10 cellular contexts compared by ENCODE assay signal in the genomic region with DNA sequence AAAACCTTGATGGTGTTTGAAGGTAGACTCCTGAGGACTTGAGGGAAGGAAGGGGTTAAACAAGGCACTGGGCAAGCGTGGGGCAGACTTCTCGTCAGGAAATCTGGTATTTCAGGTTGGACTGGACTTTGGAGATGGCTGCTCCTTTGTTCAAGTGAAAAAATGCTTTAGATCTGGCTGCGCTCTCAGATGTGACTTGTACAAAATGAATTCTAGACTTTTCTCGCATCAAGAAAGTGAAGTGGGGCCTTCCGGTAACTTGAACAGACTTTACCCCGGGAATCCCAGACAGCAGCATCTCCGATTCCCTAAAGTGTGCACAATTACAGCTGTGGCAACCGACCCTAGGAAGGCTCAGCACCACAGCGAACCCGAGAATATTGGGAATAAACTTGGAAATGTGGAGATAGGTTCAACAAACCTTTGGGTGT. TPM values are rescaled to one million over a fixed set of nuclear protein-coding genes. Genes with fewer than 3 reads are reported as not detected.
DNase-seq lines count a peak whose midpoint lies in the region; ATAC-seq and TF ChIP-seq lines count a peak whose summit lies in the region.
"Had no signal": no experiment of that assay in that cellular context is flagged by ENCODE, and none has a peak within 500 bp of the region (broad histone marks: within the 10 kb centered on the region; RNA-seq: fewer than 3 reads in every experiment).

No MANE protein-coding gene starts in this region.

- H2BK15ac ChIP-seq in mesenchymal stem cell (ENCODE audit: low read depth, poor library complexity, severe bottlenecking): no peak overlapping the region

- H3K9me3 ChIP-seq in mesenchymal stem cell (ENCODE audit: control insufficient read depth, low read length): no peaks in the 10 kb centered on the region
- no peaks in the 10 kb centered on the region for H3K9me3 ChIP-seq in upper lobe of left lung
- H3K9me3 ChIP-seq in CD8-positive, alpha-beta memory T cell (ENCODE audit: low read length): no peaks in the 10 kb centered on the region
- H3K9me3 ChIP-seq: right lobe of liver had no signal

- no peak overlapping the region for H2BK5ac ChIP-seq in mesenchymal stem cell (ENCODE audit: low read depth, low read length, poor library complexity, severe bottlenecking)

- no peak overlapping the region for H2BK120ac ChIP-seq in mesenchymal stem cell (ENCODE audit: low read depth, low read length)

- H3K27ac Mint-ChIP-seq in activated naive CD4-positive, alpha-beta T cell treated with anti-CD3 and anti-CD28 coated beads, Interleukin-2, amount 10 ng/mL, durations not matched to agents 7 days and 5 days: no peak overlapping the region
- no peak overlapping the region for H3K27ac Mint-ChIP-seq in CD8-positive, alpha-beta memory T cell

- H3K27me3 ChIP-seq in mesenchymal stem cell (ENCODE audit: control insufficient read depth in 1 of 2, insufficient read depth in 1 of 2, low read length in 2 of 2) (no peaks in the 10 kb centered on the region), upper lobe of left lung (no peaks in the 10 kb centered on the region)
- H3K27me3 ChIP-seq in CD8-positive, alpha-beta memory T cell (ENCODE audit: insufficient read depth, low read length, poor library complexity, severe bottlenecking): no peaks in the 10 kb centered on the region
- H3K27me3 ChIP-seq: right lobe of liver had no signal

- no peak overlapping the region for H4K91ac ChIP-seq in mesenchymal stem cell (ENCODE audit: low read length)

- H3K9me3 Mint-ChIP-seq in activated naive CD4-positive, alpha-beta T cell treated with anti-CD3 and anti-CD28 coated beads, Interleukin-2, amount 10 ng/mL, durations not matched to agents 7 days and 5 days: peaks cover 2% of the 10 kb centered on the region
- peaks cover 0 to 1% (median 0%) of the 10 kb centered on the region in 5 donors for H3K9me3 Mint-ChIP-seq in CD8-positive, alpha-beta memory T cell

- H3K27me3 Mint-ChIP-seq in activated naive CD4-positive, alpha-beta T cell treated with anti-CD3 and anti-CD28 coated beads, Interleukin-2, amount 10 ng/mL, durations not matched to agents 7 days and 5 days: peaks cover 15% of the 10 kb centered on the region
- peaks cover 3 to 31% of the 10 kb centered on the region in 2 donors for H3K27me3 Mint-ChIP-seq in CD8-positive, alpha-beta memory T cell

- H3K79me1 ChIP-seq in mesenchymal stem cell (replicated peaks; ENCODE audit: low read length, poor library complexity, severe bottlenecking): no peaks in the 10 kb centered on the region

- no peak overlapping the region for H2AFZ ChIP-seq in mesenchymal stem cell (ENCODE audit: low read depth, low read length)

- H3K4me3 ChIP-seq in choroid plexus epithelial cell (ENCODE audit: low read depth, low read length) (no peak overlapping the region), mesenchymal stem cell (ENCODE audit: insufficient read depth in 1 of 2, low read depth in 1 of 2, low read length in 2 of 2) (no peak overlapping the region), upper lobe of left lung (peak overlapping the region in 1 of 4 donors; percentile 5)
- H3K4me3 ChIP-seq in CD8-positive, alpha-beta memory T cell (ENCODE audit: low read length): no peak overlapping the region
- H3K4me3 ChIP-seq: right lobe of liver had no signal

- H2BK12ac ChIP-seq in mesenchymal stem cell (ENCODE audit: low read length in 2 of 2): peak overlapping the region in 1 of 2 experiments; percentile 42

- peak in 2 of 4 donors; percentile 53 to 85 for TF ChIP-seq EP300 in upper lobe of left lung (IDR thresholded peaks at IDR 0.05)

- TF ChIP-seq CTCF in choroid plexus epithelial cell (conservative IDR thresholded peaks at IDR 0.05; ENCODE audit: low read depth, low read length): no peak
- no peak for TF ChIP-seq CTCF in upper lobe of left lung (IDR thresholded peaks at IDR 0.05)

- POLR2A ChIA-PET in CD8-positive, alpha-beta memory T cell (lab: Charles Lee): no interaction called here

- peak overlapping the region in 1 of 2 experiments; percentile 68 for H3K4ac ChIP-seq in mesenchymal stem cell (ENCODE audit: low read depth in 1 of 2, low read length in 2 of 2)

- ATAC-seq in upper lobe of left lung (ENCODE audit: low FRiP score in 2 of 2): peak; percentile 29 to 77

- H3K4me3 Mint-ChIP-seq in activated naive CD4-positive, alpha-beta T cell treated with anti-CD3 and anti-CD28 coated beads, Interleukin-2, amount 10 ng/mL, durations not matched to agents 7 days and 5 days: no peak overlapping the region
- H3K4me3 Mint-ChIP-seq in CD8-positive, alpha-beta memory T cell: no peak overlapping the region

- H3K36me3 ChIP-seq in mesenchymal stem cell (ENCODE audit: control insufficient read depth in 1 of 2, insufficient read depth in 2 of 2, low read depth in 1 of 2, low read length in 2 of 2): no peaks in the 10 kb centered on the region
- no peaks in the 10 kb centered on the region for H3K36me3 ChIP-seq in upper lobe of left lung
- no peaks in the 10 kb centered on the region for H3K36me3 ChIP-seq in CD8-positive, alpha-beta memory T cell (ENCODE audit: insufficient read depth, low read length)
- H3K36me3 ChIP-seq: right lobe of liver had no signal

- no peak overlapping the region for H4K8ac ChIP-seq in mesenchymal stem cell (ENCODE audit: low read length)

- H3K4me1 ChIP-seq in mesenchymal stem cell (ENCODE audit: control insufficient read depth, insufficient read depth, low read depth, low read length) (peaks cover 4% of the 10 kb centered on the region), upper lobe of left lung (peaks cover 0 to 6% (median 0%) of the 10 kb centered on the region in 4 donors)
- H3K4me1 ChIP-seq in CD8-positive, alpha-beta memory T cell (ENCODE audit: insufficient read depth, low read length): no peaks in the 10 kb centered on the region

- H2AK5ac ChIP-seq in mesenchymal stem cell (ENCODE audit: low read length, severe bottlenecking): no peak overlapping the region

- H3K4me1 Mint-ChIP-seq in activated naive CD4-positive, alpha-beta T cell treated with anti-CD3 and anti-CD28 coated beads, Interleukin-2, amount 10 ng/mL, durations not matched to agents 7 days and 5 days: no peaks in the 10 kb centered on the region
- no peaks in the 10 kb centered on the region for H3K4me1 Mint-ChIP-seq in CD8-positive, alpha-beta memory T cell

- 59% methylated on average over 10 of the region's 10 CpGs for WGBS in mesenchymal stem cell
- 45 to 62% methylated on average over 10 of the region's 10 CpGs for WGBS in upper lobe of left lung, 2 donors

- H3K27ac ChIP-seq in mesenchymal stem cell (ENCODE audit: low read length, poor library complexity, severe bottlenecking) (no peak overlapping the region), upper lobe of left lung (peak overlapping the region; percentile 66 to 79 (median 66))
- H3K27ac ChIP-seq in CD8-positive, alpha-beta memory T cell (ENCODE audit: low read depth, low read length): no peak overlapping the region

- H3K9ac ChIP-seq in mesenchymal stem cell (ENCODE audit: low read length): no peak overlapping the region

- DNase-seq in NCI-H2029 treated with DMSO at 0.1 percent for 48 hours (lab: John Stamatoyannopoulos, UW): peak; percentile 16
- peak; percentile 31 for DNase-seq in choroid plexus epithelial cell (ENCODE audit: low read depth)
- DNase-seq in mesenchymal stem cell: peak; percentile 48
- DNase-seq in upper lobe of left lung: peak in 1 of 2 donors; percentile 59
- no peak for DNase-seq in activated naive CD4-positive, alpha-beta T cell treated with anti-CD3 and anti-CD28 coated beads, Interleukin-2, amount 10 ng/mL, durations not matched to agents 7 days and 5 days
- no peak for DNase-seq in GOT3 (lab: John Stamatoyannopoulos, UW)
- no peak for DNase-seq in CD8-positive, alpha-beta memory T cell
- DNase-seq: aorta, NCI-H1092 treated with DMSO at 0.1 percent for 48 hours, right lobe of liver had no signal

- peak overlapping the region in 1 of 2 experiments; percentile 92 for H3K18ac ChIP-seq in mesenchymal stem cell (ENCODE audit: low read depth in 1 of 2, low read length in 2 of 2)

- no peak overlapping the region for H3K4me2 ChIP-seq in mesenchymal stem cell (ENCODE audit: low read length, poor library complexity, severe bottlenecking)

- no peak for TF ChIP-seq POLR2A in upper lobe of left lung (IDR thresholded peaks at IDR 0.05)

- H3K23ac ChIP-seq in mesenchymal stem cell (ENCODE audit: low read length in 2 of 2): no peak overlapping the region

- H3K14ac ChIP-seq in mesenchymal stem cell (ENCODE audit: low read length in 2 of 2): peak overlapping the region in 1 of 2 experiments; percentile 76

- CTCF ChIA-PET in activated naive CD4-positive, alpha-beta T cell treated with anti-CD3 and anti-CD28 coated beads, Interleukin-2, amount 10 ng/mL, durations not matched to agents 7 days and 5 days (lab: Charles Lee): no interaction called here
- CTCF ChIA-PET in CD8-positive, alpha-beta memory T cell (lab: Charles Lee): no interaction called here

- H3K36me3 Mint-ChIP-seq in activated naive CD4-positive, alpha-beta T cell treated with anti-CD3 and anti-CD28 coated beads, Interleukin-2, amount 10 ng/mL, durations not matched to agents 7 days and 5 days: no peaks in the 10 kb centered on the region
- H3K36me3 Mint-ChIP-seq in CD8-positive, alpha-beta memory T cell: peaks cover 0 to 1% (median 0%) of the 10 kb centered on the region in 3 donors

RNA-seq across cellular contexts. Expression of gene ERRFI1, which starts 44.3 kb away (rescaled TPM):
- polyA plus RNA-seq in mesenchymal stem cell (2013, experiment 1 of 2): 109 TPM
- polyA plus RNA-seq in mesenchymal stem cell (2013, experiment 2 of 2): 106 TPM
- total RNA-seq in upper lobe of left lung: 100 to 1,000 TPM in 1 of 6 donors, 10 to 100 TPM in 5; 30.4 to 164 (median 84.6) TPM
- total RNA-seq in CD8-positive, alpha-beta memory T cell: 1 to 10 TPM; 3.5 to 3.8 TPM
- polyA plus RNA-seq in CD8-positive, alpha-beta memory T cell: 1.1 TPM

Comparison
In these comparisons a context has a peak if more than half of its experiments do, and no peak if none do; other contexts are left out.
1. DNase-seq: peak in NCI-H2029 treated with DMSO at 0.1 percent for 48 hours (single experiment), choroid plexus epithelial cell (single experiment) and mesenchymal stem cell (single experiment); none in activated naive CD4-positive, alpha-beta T cell treated with anti-CD3 and anti-CD28 coated beads, Interleukin-2, amount 10 ng/mL, durations not matched to agents 7 days and 5 days (single experiment), GOT3 (single experiment) and CD8-positive, alpha-beta memory T cell (0 of 5).
2. H3K27ac ChIP-seq: peak in upper lobe of left lung (4 of 4); none in mesenchymal stem cell (single experiment) and CD8-positive, alpha-beta memory T cell (single experiment).
3. RNA of gene ERRFI1, which starts 44.3 kb away (total RNA-seq): 30.4 to 164 TPM in upper lobe of left lung; 3.5 to 3.8 TPM in CD8-positive, alpha-beta memory T cell; every median in the first group is over 4 times any median in the second.